ENCODE assay signal across 22 cellular contexts in genomic region chr6:13641315-13641714, GRCh38. TPM values are rescaled to one million over a fixed set of nuclear protein-coding genes. Genes with fewer than 3 reads are reported as not detected.
A peak's percentile ranks its signal among the peaks of the same experiment; 100 is the strongest.
DNase-seq lines count a peak whose midpoint lies in the region; ATAC-seq, FAIRE-seq and TF ChIP-seq lines count a peak whose summit lies in the region.
"Had no signal": no experiment of that assay in that cellular context is flagged by ENCODE, and none has a peak within 500 bp of the region (broad histone marks: within the 10 kb centered on the region; RNA-seq: fewer than 3 reads in every experiment).

No MANE protein-coding gene starts in this region.

- H3K4me3 ChIP-seq in ascending aorta (no peak overlapping the region), transverse colon (no peak overlapping the region)
- H3K4me3 ChIP-seq: breast epithelium, dorsolateral prefrontal cortex, left lung, SK-N-MC, spleen, thyroid gland had no signal

- WGBS in transverse colon (ENCODE audit: low coverage in 1 of 2), 2 donors: 57 to 90% methylated on average over 5 of the region's 5 CpGs

- H3K36me3 ChIP-seq in ascending aorta (peaks cover 10 to 52% of the 10 kb centered on the region in 2 donors), transverse colon (peaks cover 0 to 55% (median 14%) of the 10 kb centered on the region in 4 donors)
- H3K36me3 ChIP-seq: breast epithelium had no signal

- TF ChIP-seq EP300 in transverse colon (IDR thresholded peaks at IDR 0.05; ENCODE audit: low read depth): no peak

- H3K9me3 ChIP-seq in ascending aorta (no peaks in the 10 kb centered on the region), transverse colon (no peaks in the 10 kb centered on the region)
- H3K9me3 ChIP-seq: BE2C, breast epithelium, left lung, spleen, thyroid gland had no signal

- in situ Hi-C loops in transverse colon (cut with MboI; ENCODE audit: low pct_ligation_motif_present in 1 of 4, low pct_unique_long_range_greater_than_20kb in 1 of 4, low sequenced_read_pairs in 3 of 4): no loop called here

- no peak for TF ChIP-seq POLR2A in transverse colon (IDR thresholded peaks at IDR 0.05)

- peaks cover 0 to 17% of the 10 kb centered on the region in 2 donors for H3K4me1 ChIP-seq in ascending aorta
- H3K4me1 ChIP-seq in transverse colon: no peaks in the 10 kb centered on the region
- H3K4me1 ChIP-seq: BE2C, breast epithelium, thyroid gland had no signal

- ATAC-seq in HG03135 (IDR thresholded peaks at IDR 0.05; ENCODE audit: unreplicated experiment) (no peak), HG03108 (IDR thresholded peaks at IDR 0.05; ENCODE audit: unreplicated experiment) (no peak)
- ATAC-seq: left lung had no signal

- H3K27me3 ChIP-seq in ascending aorta: no peaks in the 10 kb centered on the region
- no peaks in the 10 kb centered on the region for H3K27me3 ChIP-seq in transverse colon
- H3K27me3 ChIP-seq: BE2C, breast epithelium, dorsolateral prefrontal cortex, left lung, spleen, thyroid gland had no signal

- intact Hi-C loops in ascending aorta (cut with DNase I) (loop anchor here (2.0 to 5.0 kb wide), 2 partner anchors 69 to 121 kb away; partner anchors contain the start of gene RANBP9), transverse colon (cut with DNase I; ENCODE audit: low total_unique reads) (no loop called here)

- peak; percentile 11 for DNase-seq in AG20443 (ENCODE audit: low spot score)
- no peak for DNase-seq in ascending aorta (ENCODE audit: low spot score in 2 of 2)
- no peak for DNase-seq in transverse colon
- DNase-seq: activated CD8-positive, alpha-beta memory T cell treated with anti-CD3 and anti-CD28 coated beads, Interleukin-2, amount 50 U/mL, for 48 hours; activated naive CD8-positive, alpha-beta T cell treated with anti-CD3 and anti-CD28 coated beads, Interleukin-2, amount 10 ng/mL, durations not matched to agents 7 days and 5 days; BE2C; Calu3; dorsolateral prefrontal cortex; erythroblast; GOT3; left lung; NCI-H1092 treated with DMSO at 0.1 percent for 48 hours; NCI-H2081 treated with DMSO at 0.1 percent for 48 hours; NK-92 treated with Interleukin-12 subunit alpha and Interleukin-12 subunit beta, amount 100 ng/mL, for 24 hours; spleen; thyroid gland had no signal

- TF ChIP-seq CTCF in ascending aorta (IDR thresholded peaks at IDR 0.05) (no peak), transverse colon (IDR thresholded peaks at IDR 0.05) (no peak)

- FAIRE-seq in A204.1 (lab: Jason Lieb, UNC) (peak; percentile 72), islet of Langerhans (lab: Jason Lieb, UNC) (peak; percentile 98)

- H3K27ac ChIP-seq in ascending aorta (peak overlapping the region; percentile 73 to 81), transverse colon (no peak overlapping the region)
- H3K27ac ChIP-seq: dorsolateral prefrontal cortex, SK-N-MC, thyroid gland had no signal

RNA-seq across cellular contexts. Expression of gene NOL7, which starts 26.2 kb away (rescaled TPM):
- 32.2 TPM for total RNA-seq in ascending aorta
- 100 to 1,000 TPM in 1 of 4 donors, 10 to 100 TPM in 3; 44.1 to 159 (median 86.6) TPM for total RNA-seq in transverse colon

Comparison
In these comparisons a context has a peak if more than half of its experiments do, and no peak if none do; other contexts are left out.
1. H3K27ac ChIP-seq: peak in ascending aorta (2 of 2); none in transverse colon (0 of 4).